19 cellular contexts compared by ENCODE assay signal in the genomic region with DNA sequence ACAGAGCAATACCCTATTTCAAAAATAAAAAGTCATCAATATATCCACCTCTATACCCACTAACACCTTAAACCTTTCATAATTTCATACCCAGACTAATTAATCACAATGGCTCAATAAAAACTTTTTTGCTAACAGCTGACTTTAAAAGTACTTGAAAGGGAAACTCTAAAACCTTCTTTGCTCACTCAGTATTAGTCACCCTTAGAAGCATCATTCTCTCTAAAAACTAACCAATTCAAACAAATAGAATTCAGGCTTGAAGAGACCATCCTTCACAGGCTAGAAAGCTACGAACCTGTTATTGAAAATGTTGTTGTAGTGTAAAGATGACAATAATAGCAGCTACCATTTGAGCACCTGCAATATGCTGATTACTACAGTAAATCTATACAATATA.
"Had no signal": no experiment of that assay in that cellular context is flagged by ENCODE, and none has a peak within 500 bp of the region (broad histone marks: within the 10 kb centered on the region; RNA-seq: fewer than 3 reads in every experiment).

No MANE protein-coding gene starts in this region.

- H3K4me1 Mint-ChIP-seq: activated naive CD8-positive, alpha-beta T cell treated with anti-CD3 and anti-CD28 coated beads for 36 hours; activated T-helper 17 cell treated with anti-CD3 and anti-CD28 coated beads, Interleukin-2, amount 50 U/mL, for 72 hours; brain had no signal

- H3K27me3 Mint-ChIP-seq: activated naive CD8-positive, alpha-beta T cell treated with anti-CD3 and anti-CD28 coated beads for 36 hours; activated T-helper 17 cell treated with anti-CD3 and anti-CD28 coated beads, Interleukin-2, amount 50 U/mL, for 72 hours; brain; natural killer cell treated with Interleukin-12 subunit alpha and Interleukin-12 subunit beta and Interleukin-15 and Interleukin-18, amount 100 ng/mL, for 72 hours; stimulated activated naive CD8-positive, alpha-beta T cell treated with anti-CD3 and anti-CD28 coated beads, Interleukin-15, Interleukin-2, amounts not matched to agents 100 ng/mL and 50 ng/mL, for 24 hours had no signal

- H3K4me3 Mint-ChIP-seq: activated naive CD8-positive, alpha-beta T cell treated with anti-CD3 and anti-CD28 coated beads for 36 hours; activated T-helper 17 cell treated with anti-CD3 and anti-CD28 coated beads, Interleukin-2, amount 50 U/mL, for 72 hours; brain; endodermal cell; natural killer cell treated with Interleukin-12 subunit alpha and Interleukin-12 subunit beta and Interleukin-15 and Interleukin-18, amount 100 ng/mL, for 72 hours; stimulated activated naive CD8-positive, alpha-beta T cell treated with anti-CD3 and anti-CD28 coated beads, Interleukin-15, Interleukin-2, amounts not matched to agents 100 ng/mL and 50 ng/mL, for 24 hours had no signal

- H3K9me3 Mint-ChIP-seq: activated naive CD8-positive, alpha-beta T cell treated with anti-CD3 and anti-CD28 coated beads for 36 hours; activated T-helper 17 cell treated with anti-CD3 and anti-CD28 coated beads, Interleukin-2, amount 50 U/mL, for 72 hours; brain; endodermal cell; natural killer cell treated with Interleukin-12 subunit alpha and Interleukin-12 subunit beta and Interleukin-15 and Interleukin-18, amount 100 ng/mL, for 72 hours; stimulated activated naive CD8-positive, alpha-beta T cell treated with anti-CD3 and anti-CD28 coated beads, Interleukin-15, Interleukin-2, amounts not matched to agents 100 ng/mL and 50 ng/mL, for 24 hours had no signal

- H3K27ac ChIP-seq: dorsolateral prefrontal cortex, heart left ventricle, neutrophil, parathyroid adenoma, transverse colon, uterus had no signal

- H3K9me3 ChIP-seq: heart left ventricle, neutrophil, transverse colon, uterus had no signal

- H3K4me3 ChIP-seq: dorsolateral prefrontal cortex, heart left ventricle, transverse colon, uterus had no signal

- H2AFZ ChIP-seq: parathyroid adenoma had no signal

- H3K27me3 ChIP-seq: dorsolateral prefrontal cortex, heart left ventricle, neutrophil, transverse colon, uterus had no signal

- FAIRE-seq: colon, frontal cortex had no signal

- DNase-seq: activated CD4-positive, alpha-beta T cell treated with anti-CD3 and anti-CD28 coated beads, Interleukin-2, amount 50 U/mL, for 4 hours; activated naive CD4-positive, alpha-beta T cell; activated naive CD8-positive, alpha-beta T cell treated with anti-CD3 and anti-CD28 coated beads for 36 hours; amygdala; central memory CD4-positive, alpha-beta T cell; dorsolateral prefrontal cortex; endodermal cell; heart left ventricle; left cardiac atrium; transverse colon; uterus had no signal

- H3K27ac Mint-ChIP-seq: activated naive CD8-positive, alpha-beta T cell treated with anti-CD3 and anti-CD28 coated beads for 36 hours; activated T-helper 17 cell treated with anti-CD3 and anti-CD28 coated beads, Interleukin-2, amount 50 U/mL, for 72 hours; endodermal cell; natural killer cell treated with Interleukin-12 subunit alpha and Interleukin-12 subunit beta and Interleukin-15 and Interleukin-18, amount 100 ng/mL, for 72 hours; stimulated activated naive CD8-positive, alpha-beta T cell treated with anti-CD3 and anti-CD28 coated beads, Interleukin-15, Interleukin-2, amounts not matched to agents 100 ng/mL and 50 ng/mL, for 24 hours had no signal
